ENCODE assay signal across 1 cellular context in the genomic region with DNA sequence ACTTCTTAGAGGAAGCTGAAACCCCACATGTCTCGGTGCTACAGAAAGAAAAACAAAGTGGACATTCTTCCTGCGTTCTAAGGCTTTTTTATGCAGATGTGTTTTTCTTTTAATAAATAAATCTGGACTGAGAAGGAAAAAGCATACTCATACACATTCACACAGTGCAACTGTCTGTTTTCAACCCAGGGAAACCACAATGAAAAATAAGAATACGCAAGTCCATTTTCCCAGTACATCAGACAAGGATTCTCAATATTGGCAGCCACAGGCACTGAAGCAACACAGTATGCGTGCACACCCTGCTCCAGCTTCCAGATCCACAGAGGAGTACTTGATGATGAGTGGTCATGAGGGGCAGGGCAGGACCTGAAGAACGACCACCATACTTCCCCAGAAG.
TF ChIP-seq lines count a peak whose summit lies in the region.

No MANE protein-coding gene starts in this region.

TF ChIP-seq in SK-N-SH, 30 proteins besides CTCF, POLR2A, EP300 and RAD21 (continued from another document):
- TF ChIP-seq, protein P1, sequence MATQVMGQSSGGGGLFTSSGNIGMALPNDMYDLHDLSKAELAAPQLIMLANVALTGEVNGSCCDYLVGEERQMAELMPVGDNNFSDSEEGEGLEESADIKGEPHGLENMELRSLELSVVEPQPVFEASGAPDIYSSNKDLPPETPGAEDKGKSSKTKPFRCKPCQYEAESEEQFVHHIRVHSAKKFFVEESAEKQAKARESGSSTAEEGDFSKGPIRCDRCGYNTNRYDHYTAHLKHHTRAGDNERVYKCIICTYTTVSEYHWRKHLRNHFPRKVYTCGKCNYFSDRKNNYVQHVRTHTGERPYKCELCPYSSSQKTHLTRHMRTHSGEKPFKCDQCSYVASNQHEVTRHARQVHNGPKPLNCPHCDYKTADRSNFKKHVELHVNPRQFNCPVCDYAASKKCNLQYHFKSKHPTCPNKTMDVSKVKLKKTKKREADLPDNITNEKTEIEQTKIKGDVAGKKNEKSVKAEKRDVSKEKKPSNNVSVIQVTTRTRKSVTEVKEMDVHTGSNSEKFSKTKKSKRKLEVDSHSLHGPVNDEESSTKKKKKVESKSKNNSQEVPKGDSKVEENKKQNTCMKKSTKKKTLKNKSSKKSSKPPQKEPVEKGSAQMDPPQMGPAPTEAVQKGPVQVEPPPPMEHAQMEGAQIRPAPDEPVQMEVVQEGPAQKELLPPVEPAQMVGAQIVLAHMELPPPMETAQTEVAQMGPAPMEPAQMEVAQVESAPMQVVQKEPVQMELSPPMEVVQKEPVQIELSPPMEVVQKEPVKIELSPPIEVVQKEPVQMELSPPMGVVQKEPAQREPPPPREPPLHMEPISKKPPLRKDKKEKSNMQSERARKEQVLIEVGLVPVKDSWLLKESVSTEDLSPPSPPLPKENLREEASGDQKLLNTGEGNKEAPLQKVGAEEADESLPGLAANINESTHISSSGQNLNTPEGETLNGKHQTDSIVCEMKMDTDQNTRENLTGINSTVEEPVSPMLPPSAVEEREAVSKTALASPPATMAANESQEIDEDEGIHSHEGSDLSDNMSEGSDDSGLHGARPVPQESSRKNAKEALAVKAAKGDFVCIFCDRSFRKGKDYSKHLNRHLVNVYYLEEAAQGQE (IDR thresholded peaks at IDR 0.05; ENCODE audit: low read depth, low read length), result no peak
- TF ChIP-seq EZH2phosphoT487 (IDR thresholded peaks at IDR 0.05; ENCODE audit: borderline replicate concordance, low read depth) (no peak), TEAD4 (IDR thresholded peaks at IDR 0.05; ENCODE audit: borderline replicate concordance, insufficient read depth) (no peak)
- TF ChIP-seq, protein P2, sequence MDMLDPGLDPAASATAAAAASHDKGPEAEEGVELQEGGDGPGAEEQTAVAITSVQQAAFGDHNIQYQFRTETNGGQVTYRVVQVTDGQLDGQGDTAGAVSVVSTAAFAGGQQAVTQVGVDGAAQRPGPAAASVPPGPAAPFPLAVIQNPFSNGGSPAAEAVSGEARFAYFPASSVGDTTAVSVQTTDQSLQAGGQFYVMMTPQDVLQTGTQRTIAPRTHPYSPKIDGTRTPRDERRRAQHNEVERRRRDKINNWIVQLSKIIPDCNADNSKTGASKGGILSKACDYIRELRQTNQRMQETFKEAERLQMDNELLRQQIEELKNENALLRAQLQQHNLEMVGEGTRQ (IDR thresholded peaks at IDR 0.05; ENCODE audit: borderline replicate concordance, low read depth, low read length), result no peak
